In genomic region chr12:130787445-130788410, GRCh38 we compare ENCODE assay signal across 1 cellular context.
TF ChIP-seq lines count a peak whose summit lies in the region.

No MANE protein-coding gene starts in this region.

TF ChIP-seq in GM23338, 12 proteins besides CTCF, POLR2A, EP300 and RAD21 (continued from another document):
- TF ChIP-seq ZNF462 (CRISPR knock-in tag; IDR thresholded peaks at IDR 0.05): no peak
- no peak for TF ChIP-seq REST (IDR thresholded peaks at IDR 0.05; ENCODE audit: unreplicated experiment)
- TF ChIP-seq JUNB (IDR thresholded peaks at IDR 0.05; ENCODE audit: unreplicated experiment): no peak
- TF ChIP-seq POLR2AphosphoS5 (IDR thresholded peaks at IDR 0.05; ENCODE audit: low read depth): no peak
- no peak for TF ChIP-seq CREB1 (CRISPR knock-in tag; IDR thresholded peaks at IDR 0.05; ENCODE audit: low read depth)
- no peak for TF ChIP-seq STAT1 (IDR thresholded peaks at IDR 0.05; ENCODE audit: unreplicated experiment)
- no peak for TF ChIP-seq ETS1 (IDR thresholded peaks at IDR 0.05)
- TF ChIP-seq ZNF331 (CRISPR knock-in tag; IDR thresholded peaks at IDR 0.05; ENCODE audit: low read depth): no peak
- no peak for TF ChIP-seq EZH2phosphoT487 (IDR thresholded peaks at IDR 0.05; ENCODE audit: unreplicated experiment)
